In the genomic region with DNA sequence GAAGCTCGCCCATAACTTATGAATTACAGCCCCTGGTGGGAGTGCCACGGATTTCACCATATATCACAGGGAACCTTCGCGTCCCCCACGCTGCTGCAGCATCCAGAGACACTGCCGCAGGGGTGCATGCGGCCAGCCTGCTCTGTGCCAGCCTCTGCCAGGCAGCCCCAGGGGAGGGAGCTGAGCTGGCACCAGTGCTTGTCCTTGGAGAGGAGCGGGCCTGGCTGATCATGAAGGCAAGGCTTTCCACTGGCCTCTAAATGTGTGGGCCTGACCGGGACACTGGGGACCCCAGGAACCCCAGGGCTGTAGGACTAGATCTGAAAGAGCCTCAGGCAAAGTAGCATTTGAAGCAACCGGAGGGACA, we compare ENCODE assay signal across 9 cellular contexts.
DNase-seq lines count a peak whose midpoint lies in the region; ATAC-seq and TF ChIP-seq lines count a peak whose summit lies in the region.
"Had no signal": no experiment of that assay in that cellular context is flagged by ENCODE, and none has a peak within 500 bp of the region (broad histone marks: within the 10 kb centered on the region; RNA-seq: fewer than 3 reads in every experiment).

No MANE protein-coding gene starts in this region.

- H3K36me3 ChIP-seq in DOHH2 (ENCODE audit: control insufficient read depth, low read length) (no peaks in the 10 kb centered on the region), psoas muscle (ENCODE audit: insufficient read depth in 1 of 2, low read depth in 1 of 2) (no peaks in the 10 kb centered on the region)
- no peaks in the 10 kb centered on the region for H3K36me3 ChIP-seq in CD4-positive, alpha-beta memory T cell (ENCODE audit: insufficient read depth, low read length)

- peak overlapping the region; percentile 27 for H3K4me2 ChIP-seq in DOHH2 (ENCODE audit: low read length)

- H3K9me3 Mint-ChIP-seq in CD4-positive, alpha-beta memory T cell: peaks cover 0 to 2% (median 0%) of the 10 kb centered on the region in 8 donors
- H3K9me3 Mint-ChIP-seq: activated CD4-positive, alpha-beta T cell treated with anti-CD3 and anti-CD28 coated beads, Interleukin-2, amount 10 ng/mL, durations not matched to agents 24 days and 14 days had no signal

- peaks cover 1 to 2% of the 10 kb centered on the region in 2 donors for H3K27me3 Mint-ChIP-seq in CD4-positive, alpha-beta memory T cell

- no peak overlapping the region for H3K27ac Mint-ChIP-seq in CD4-positive, alpha-beta memory T cell
- H3K27ac Mint-ChIP-seq: activated CD4-positive, alpha-beta T cell treated with anti-CD3 and anti-CD28 coated beads, Interleukin-2, amount 10 ng/mL, durations not matched to agents 24 days and 14 days had no signal

- H3K4me1 Mint-ChIP-seq in CD4-positive, alpha-beta memory T cell: peaks cover 0 to 7% (median 3%) of the 10 kb centered on the region in 4 donors
- H3K4me1 Mint-ChIP-seq: activated CD4-positive, alpha-beta T cell treated with anti-CD3 and anti-CD28 coated beads, Interleukin-2, amount 10 ng/mL, durations not matched to agents 24 days and 14 days had no signal

- POLR2A ChIA-PET in CD4-positive, alpha-beta memory T cell (lab: Charles Lee; ENCODE audit: partially characterized antibody): no interaction called here

- H3F3A ChIP-seq in DOHH2 (ENCODE audit: control insufficient read depth, insufficient read depth): no peaks in the 10 kb centered on the region

- no peaks in the 10 kb centered on the region for H3K36me3 Mint-ChIP-seq in CD4-positive, alpha-beta memory T cell

- no peak for TF ChIP-seq CTCF in DOHH2 (IDR thresholded peaks at IDR 0.05; ENCODE audit: low read depth, low read length, poor library complexity, severe bottlenecking)
- no peak for TF ChIP-seq CTCF in psoas muscle (IDR thresholded peaks at IDR 0.05)

- H4K20me1 ChIP-seq in DOHH2 (ENCODE audit: control insufficient read depth, insufficient read depth, low read depth, low read length): no peaks in the 10 kb centered on the region

- ATAC-seq in left ventricle myocardium superior: peak; percentile 70
- peak; percentile 23 to 48 (median 45) for ATAC-seq in psoas muscle
- no peak for ATAC-seq in GM21723 (IDR thresholded peaks at IDR 0.05; ENCODE audit: unreplicated experiment)

- no peaks in the 10 kb centered on the region for H3K9me2 ChIP-seq in DOHH2 (replicated peaks; ENCODE audit: control insufficient read depth, low read length)

- no peaks in the 10 kb centered on the region for H3K27me3 ChIP-seq in DOHH2 (ENCODE audit: control insufficient read depth, low read length)
- H3K27me3 ChIP-seq in psoas muscle (ENCODE audit: insufficient read depth in 3 of 3, low read length in 2 of 3): no peaks in the 10 kb centered on the region
- H3K27me3 ChIP-seq in CD4-positive, alpha-beta memory T cell (ENCODE audit: insufficient read depth, low read length): no peaks in the 10 kb centered on the region

- DNase-seq in anterior cingulate cortex (lab: John Stamatoyannopoulos, UW) (peak in 48 of 58 donors; percentile 20 to 81 (median 46)), left ventricle myocardium superior (peak; percentile 66), psoas muscle (peak; percentile 57 to 73), NCI-H526 treated with DMSO at 0.1 percent for 48 hours (lab: John Stamatoyannopoulos, UW) (no peak), NCI-H1436 treated with DMSO at 0.1 percent for 48 hours (lab: John Stamatoyannopoulos, UW) (no peak)
- DNase-seq in CD4-positive, alpha-beta memory T cell: no peak
- DNase-seq: activated CD4-positive, alpha-beta T cell treated with anti-CD3 and anti-CD28 coated beads, Interleukin-2, amount 10 ng/mL, durations not matched to agents 24 days and 14 days had no signal

- H3K4me3 ChIP-seq in DOHH2 (ENCODE audit: low read length) (no peak overlapping the region; the same call in 1 of the 2 replicates), psoas muscle (peak overlapping the region; percentile 26)
- no peak overlapping the region for H3K4me3 ChIP-seq in CD4-positive, alpha-beta memory T cell (ENCODE audit: low read length in 2 of 2)

- H3K4me3 Mint-ChIP-seq in CD4-positive, alpha-beta memory T cell: no peak overlapping the region
- H3K4me3 Mint-ChIP-seq: activated CD4-positive, alpha-beta T cell treated with anti-CD3 and anti-CD28 coated beads, Interleukin-2, amount 10 ng/mL, durations not matched to agents 24 days and 14 days had no signal

- WGBS in psoas muscle, 3 donors: 25 to 38% (median 31%) methylated on average over 10 of the region's 10 CpGs

- H3K4me1 ChIP-seq in DOHH2 (ENCODE audit: control insufficient read depth, low read length) (peaks cover 17% of the 10 kb centered on the region), psoas muscle (peaks cover 55% of the 10 kb centered on the region)
- H3K4me1 ChIP-seq in CD4-positive, alpha-beta memory T cell (ENCODE audit: insufficient read depth, low read length): no peaks in the 10 kb centered on the region

- H3K27ac ChIP-seq in DOHH2 (ENCODE audit: low read depth, low read length) (no peak overlapping the region), psoas muscle (peak overlapping the region; percentile 82)
- no peak overlapping the region for H3K27ac ChIP-seq in CD4-positive, alpha-beta memory T cell (ENCODE audit: low read depth, low read length)

- no peaks in the 10 kb centered on the region for H3K79me2 ChIP-seq in DOHH2 (ENCODE audit: control insufficient read depth, low read length)

- intact Hi-C loops in left ventricle myocardium superior (cut with micrococcal nuclease) (no loop called here), psoas muscle (cut with DNase I) (loop anchor here in 1 of 2 donors (5.0 to 10.0 kb wide), 2 partner anchors 115 to 668 kb away; partner anchors contain the start of gene ETFA)
- intact Hi-C loops in CD4-positive, alpha-beta memory T cell (cut with micrococcal nuclease): no loop called here

- CTCF ChIA-PET in CD4-positive, alpha-beta memory T cell (lab: Charles Lee; ENCODE audit: partially characterized antibody): no interaction called here

- H3K9me3 ChIP-seq in DOHH2 (ENCODE audit: control insufficient read depth, insufficient read depth, low read length) (no peaks in the 10 kb centered on the region), psoas muscle (no peaks in the 10 kb centered on the region)
- H3K9me3 ChIP-seq in CD4-positive, alpha-beta memory T cell (ENCODE audit: control insufficient read depth in 1 of 2, low read length in 2 of 2): no peaks in the 10 kb centered on the region

Comparison
In these comparisons a context has a peak if more than half of its experiments do, and no peak if none do; other contexts are left out.
1. DNase-seq: peak in anterior cingulate cortex (48 of 58), left ventricle myocardium superior (single experiment) and psoas muscle (2 of 2); none in NCI-H526 treated with DMSO at 0.1 percent for 48 hours (single experiment), CD4-positive, alpha-beta memory T cell (0 of 5) and NCI-H1436 treated with DMSO at 0.1 percent for 48 hours (single experiment).